In genomic region chr1:46197551-46198025, GRCh38 we compare ENCODE assay signal across 8 cellular contexts. TPM values are rescaled to one million over a fixed set of nuclear protein-coding genes. Genes with fewer than 3 reads are reported as not detected.
DNase-seq lines count a peak whose midpoint lies in the region; ATAC-seq and TF ChIP-seq lines count a peak whose summit lies in the region.

No MANE protein-coding gene starts in this region.

- H3K36me3 Mint-ChIP-seq in activated CD4-positive, alpha-beta T cell treated with anti-CD3 and anti-CD28 coated beads for 36 hours (ENCODE audit: low read depth) = peaks cover 11% of the 10 kb centered on the region

- H3K4me3 ChIP-seq in adipocyte (ENCODE audit: low read length) = peak overlapping the region; percentile 84
- H3K4me3 ChIP-seq in kidney epithelial cell (ENCODE audit: low read depth, low read length) = peak overlapping the region; percentile 75
- H3K4me3 ChIP-seq in tibial artery = peak overlapping the region; percentile 63 to 89

- H3K4me1 ChIP-seq in adipocyte (ENCODE audit: control insufficient read depth, insufficient read depth, low read length) = peaks cover 38% of the 10 kb centered on the region
- peaks cover 0 to 35% (median 24%) of the 10 kb centered on the region in 4 donors for H3K4me1 ChIP-seq in tibial artery

- no peak for TF ChIP-seq CTCF in kidney epithelial cell (IDR thresholded peaks at IDR 0.05; ENCODE audit: insufficient read depth, low read length, poor library complexity, severe bottlenecking)
- no peak for TF ChIP-seq CTCF in tibial artery (IDR thresholded peaks at IDR 0.05)

- H3K36me3 ChIP-seq in adipocyte (ENCODE audit: control insufficient read depth, insufficient read depth, low read length, severe bottlenecking) = peaks cover 29% of the 10 kb centered on the region
- peaks cover 1% of the 10 kb centered on the region for H3K36me3 ChIP-seq in kidney epithelial cell (ENCODE audit: control insufficient read depth, insufficient read depth, low read length)
- H3K36me3 ChIP-seq in tibial artery = peaks cover 8 to 42% (median 31%) of the 10 kb centered on the region in 3 donors

- H3K9ac ChIP-seq in adipocyte (ENCODE audit: low read length) = peak overlapping the region; percentile 93

- peak overlapping the region; percentile 70 for H3K27ac Mint-ChIP-seq in activated CD4-positive, alpha-beta T cell treated with anti-CD3 and anti-CD28 coated beads for 36 hours

- CTCF ChIA-PET in activated CD4-positive, alpha-beta T cell treated with anti-CD3 and anti-CD28 coated beads for 36 hours (lab: Charles Lee) = interaction anchor here (2.8 to 3.9 kb wide), 2 partner anchors 26 to 48 kb away, joined by 9 to 18 read pairs; no protein-coding TSS in a partner anchor

- POLR2A ChIA-PET in activated CD4-positive, alpha-beta T cell treated with anti-CD3 and anti-CD28 coated beads for 36 hours (lab: Charles Lee) = no interaction called here

- peak; percentile 17 for ATAC-seq in activated CD4-positive, alpha-beta T cell treated with anti-CD3 and anti-CD28 coated beads for 36 hours
- ATAC-seq in GM21619 (IDR thresholded peaks at IDR 0.05; ENCODE audit: unreplicated experiment) = no peak

- H3K27ac ChIP-seq in tibial artery = peak overlapping the region; percentile 82 to 84

- H3K27me3 ChIP-seq in adipocyte (replicated peaks; ENCODE audit: control insufficient read depth, insufficient read depth, low read length) (no peaks in the 10 kb centered on the region), kidney epithelial cell (ENCODE audit: control insufficient read depth, insufficient read depth, low read length) (no peaks in the 10 kb centered on the region), tibial artery (no peaks in the 10 kb centered on the region)

- DNase-seq in activated CD4-positive, alpha-beta T cell treated with anti-CD3 and anti-CD28 coated beads for 36 hours = no peak
- no peak for DNase-seq in activated CD4-positive, alpha-beta T cell treated with anti-CD3 and anti-CD28 coated beads for 48 hours
- DNase-seq in adipocyte (ENCODE audit: low read depth) (no peak), kidney epithelial cell (ENCODE audit: low read depth) (no peak), tibial artery (no peak), NCI-H2029 (lab: John Stamatoyannopoulos, UW) (no peak)
- DNase-seq in activated CD4-positive, alpha-beta T cell treated with anti-CD3 and anti-CD28 coated beads for 4 hours = no peak

- intact Hi-C loops in activated CD4-positive, alpha-beta T cell treated with anti-CD3 and anti-CD28 coated beads for 36 hours (cut with DNase I, micrococcal nuclease) = loop anchor here (1.0 kb wide), 6 partner anchors 12 to 614 kb away; partner anchors contain the start of genes RAD54L (in 2 of the 2), NSUN4 (in 1 of the 2) and TMEM69 (in 1 of the 2)
- intact Hi-C loops in tibial artery (cut with DNase I; ENCODE audit: low total_unique reads) = no loop called here

- H3K4me1 Mint-ChIP-seq in activated CD4-positive, alpha-beta T cell treated with anti-CD3 and anti-CD28 coated beads for 36 hours = peaks cover 14% of the 10 kb centered on the region

- H3K4me3 Mint-ChIP-seq in activated CD4-positive, alpha-beta T cell treated with anti-CD3 and anti-CD28 coated beads for 36 hours = peak overlapping the region; percentile 84

- no peaks in the 10 kb centered on the region for H3K9me3 Mint-ChIP-seq in activated CD4-positive, alpha-beta T cell treated with anti-CD3 and anti-CD28 coated beads for 36 hours (ENCODE audit: low read depth)

- H3K27me3 Mint-ChIP-seq in activated CD4-positive, alpha-beta T cell treated with anti-CD3 and anti-CD28 coated beads for 36 hours = no peaks in the 10 kb centered on the region

- H3K9me3 ChIP-seq in adipocyte (ENCODE audit: control insufficient read depth, low read length) = no peaks in the 10 kb centered on the region
- no peaks in the 10 kb centered on the region for H3K9me3 ChIP-seq in tibial artery

RNA-seq across cellular contexts. Expression of gene POMGNT1, which starts 0.6 kb away (rescaled TPM):
- 10 to 100 TPM; 36.4 to 36.5 TPM for total RNA-seq in activated CD4-positive, alpha-beta T cell treated with anti-CD3 and anti-CD28 coated beads for 36 hours
- total RNA-seq in kidney epithelial cell = 96.9 and 103 TPM in 2 replicates

RNA-seq across cellular contexts. Expression of gene LURAP1, which starts 5.5 kb away (rescaled TPM):
- total RNA-seq in activated CD4-positive, alpha-beta T cell treated with anti-CD3 and anti-CD28 coated beads for 36 hours = under 1 TPM; 0.11 to 0.12 TPM
- 1.6 and 1.7 TPM in 2 replicates for total RNA-seq in kidney epithelial cell

RNA-seq across cellular contexts. Expression of gene P3R3URF, which starts 21.3 kb away (rescaled TPM):
- total RNA-seq in activated CD4-positive, alpha-beta T cell treated with anti-CD3 and anti-CD28 coated beads for 36 hours = not detected
- not detected in 2 replicates for total RNA-seq in kidney epithelial cell

RNA-seq across cellular contexts. Expression of gene TSPAN1, which starts 22.7 kb away (rescaled TPM):
- not detected for total RNA-seq in activated CD4-positive, alpha-beta T cell treated with anti-CD3 and anti-CD28 coated beads for 36 hours
- 52.7 and 68.5 TPM in 2 replicates for total RNA-seq in kidney epithelial cell

RNA-seq across cellular contexts. Expression of gene RAD54L, which starts 50.0 kb away (rescaled TPM):
- total RNA-seq in activated CD4-positive, alpha-beta T cell treated with anti-CD3 and anti-CD28 coated beads for 36 hours = 10 to 100 TPM; 64.2 to 73.4 TPM
- 2.9 and 6.1 TPM in 2 replicates for total RNA-seq in kidney epithelial cell
